16 cellular contexts compared by ENCODE assay signal in genomic region chr5:72651779-72652178, GRCh38.
"Had no signal": no experiment of that assay in that cellular context is flagged by ENCODE, and none has a peak within 500 bp of the region (broad histone marks: within the 10 kb centered on the region; RNA-seq: fewer than 3 reads in every experiment).

No MANE protein-coding gene starts in this region.

- H3K9me3 ChIP-seq: breast epithelium, gastroesophageal sphincter, tibial nerve had no signal

- DNase-seq: activated B cell treated with CpG ODN at 0.5 μM for 24 hours; activated CD4-positive, alpha-beta T cell treated with anti-CD3 and anti-CD28 coated beads for 48 hours; activated CD8-positive, alpha-beta memory T cell treated with anti-CD3 and anti-CD28 coated beads, Interleukin-2, amount 50 U/mL, for 48 hours; activated CD8-positive, alpha-beta T cell treated with anti-CD3 and anti-CD28 coated beads, Interleukin-2, amount 10 ng/mL, durations not matched to agents 7 days and 5 days; activated naive CD4-positive, alpha-beta T cell; anterior cingulate cortex; dorsolateral prefrontal cortex; endodermal cell; left ventricle myocardium superior; mesendoderm; stimulated activated CD4-positive, alpha-beta T cell treated with anti-CD3 and anti-CD28 coated beads, Interleukin-4, amount 100 ng/mL, for 1 hour; stimulated activated naive B cell treated with anti-CD40 and anti-IgM and Interleukin-4, amounts not matched to agents 10 μg/mL and 1 μg/mL and 100 μg/mL, for 72 hours had no signal

- H3K27ac ChIP-seq: breast epithelium, dorsolateral prefrontal cortex, gastroesophageal sphincter, tibial nerve had no signal

- H3K4me1 ChIP-seq: breast epithelium, tibial nerve had no signal

- H3K36me3 ChIP-seq: breast epithelium, gastroesophageal sphincter, tibial nerve had no signal

- H3K4me3 ChIP-seq: breast epithelium, dorsolateral prefrontal cortex, gastroesophageal sphincter, tibial nerve had no signal

- H3K27me3 ChIP-seq: breast epithelium, dorsolateral prefrontal cortex, gastroesophageal sphincter, tibial nerve had no signal

- ATAC-seq: activated CD8-positive, alpha-beta T cell treated with anti-CD3 and anti-CD28 coated beads, Interleukin-2, amount 10 ng/mL, durations not matched to agents 7 days and 5 days; gastroesophageal sphincter; left ventricle myocardium superior; natural killer cell treated with Interleukin-12 subunit alpha and Interleukin-12 subunit beta and Interleukin-15 and Interleukin-18, amount 100 ng/mL, for 72 hours; stimulated activated naive B cell treated with anti-CD40 and anti-IgM and Interleukin-4, amounts not matched to agents 10 μg/mL and 1 μg/mL and 100 μg/mL, for 72 hours had no signal
